ENCODE assay signal across 8 cellular contexts in the genomic region with DNA sequence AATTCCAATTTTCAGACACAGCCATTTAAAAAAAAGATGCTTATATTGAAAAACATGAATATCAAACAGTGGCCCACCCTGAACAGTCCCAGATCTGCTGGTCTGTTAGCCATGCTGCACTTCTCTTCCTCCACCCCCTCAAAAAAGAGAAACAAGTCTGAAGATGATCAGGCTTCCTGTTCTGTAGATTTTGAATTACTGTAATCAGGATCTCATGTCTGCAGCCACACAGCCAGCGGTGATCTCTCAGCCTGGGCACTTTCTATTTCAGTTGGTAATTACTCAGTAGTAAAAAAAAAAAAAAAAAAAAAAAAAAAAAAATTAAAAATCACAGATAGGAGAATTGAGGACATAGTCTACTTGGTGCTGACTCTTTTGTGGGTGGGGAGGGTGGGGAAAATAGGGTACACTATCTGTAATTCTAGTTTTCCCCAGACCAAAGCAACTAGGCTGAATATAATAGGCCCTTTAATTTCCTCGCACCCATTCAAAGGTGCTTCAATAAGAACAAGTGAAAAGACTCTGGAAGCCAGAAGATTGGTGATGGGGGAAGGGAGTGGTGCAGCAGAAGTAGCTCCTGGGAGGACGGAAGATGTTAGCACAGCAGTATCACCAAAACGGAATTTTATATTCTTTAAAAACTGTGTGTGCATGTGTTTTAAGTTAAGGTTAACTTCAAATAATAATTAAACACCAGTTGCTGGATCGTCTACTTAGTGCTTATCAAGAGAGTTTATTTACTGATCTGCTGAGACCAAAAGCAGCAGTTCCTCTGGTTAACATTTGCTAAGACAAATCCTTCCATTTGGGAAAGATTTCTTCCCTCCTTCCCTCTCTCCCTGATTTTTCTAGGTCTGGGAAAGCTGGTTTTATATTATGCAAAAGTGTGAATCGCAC. TPM values are rescaled to one million over a fixed set of nuclear protein-coding genes. Genes with fewer than 3 reads are reported as not detected.
DNase-seq lines count a peak whose midpoint lies in the region; ATAC-seq, FAIRE-seq and TF ChIP-seq lines count a peak whose summit lies in the region.

No MANE protein-coding gene starts in this region.

- H3K4me1 ChIP-seq in HepG2 (ENCODE audit: insufficient read depth, low read length) = peaks cover 49% of the 10 kb centered on the region
- no peaks in the 10 kb centered on the region for H3K4me1 ChIP-seq in sigmoid colon

- CTCF ChIA-PET in HepG2 (lab: Yijun Ruan, JAX; ENCODE audit: low intra/inter-chr PET ratio, low total read pairs) = no interaction called here

- H3K36me3 Mint-ChIP-seq in activated T-helper 1 cell treated with anti-CD3 and anti-CD28 coated beads, Interleukin-12 subunit alpha, Interleukin-12 subunit beta, Interleukin-2, Interleukin-4 antibody, amounts not matched to agents 30 ng/mL and 10 ng/mL and 1 ng/mL, durations not matched to agents 14 hours and 24 hours and 36 hours (ENCODE audit: low read depth) = no peaks in the 10 kb centered on the region

- H3K27ac ChIP-seq in HepG2 (ENCODE audit: extremely low read length, insufficient read depth, low read length) (peak overlapping the region; percentile 61), sigmoid colon (peak overlapping the region in 2 of 4 donors; percentile 10 to 28)

- H4K20me1 ChIP-seq in HepG2 (ENCODE audit: insufficient read depth, low read length) = no peaks in the 10 kb centered on the region

- H2AFZ ChIP-seq in HepG2 (ENCODE audit: low read length) = peak overlapping the region; percentile 34

- POLR2A ChIA-PET in HepG2 (lab: Yijun Ruan, JAX) = interaction anchor here (0.6 to 2.1 kb wide), 7 partner anchors 25 to 112 kb away, joined by 3 to 8 read pairs (median 4); partner anchors contain the start of gene SPRY1

- no peaks in the 10 kb centered on the region for H3K79me2 ChIP-seq in HepG2 (ENCODE audit: insufficient read depth, low read length)

- WGBS in HepG2 (ENCODE audit: low lambda C conversion rate) = 64% methylated on average over 6 of the region's 6 CpGs
- WGBS in sigmoid colon, 2 donors = 14% methylated on average over 6 of the region's 6 CpGs
- 50 to 53% methylated on average over 6 of the region's 6 CpGs for WGBS in lower leg skin, 2 donors

- no peaks in the 10 kb centered on the region for H3K9me3 Mint-ChIP-seq in activated T-helper 1 cell treated with anti-CD3 and anti-CD28 coated beads, Interleukin-12 subunit alpha, Interleukin-12 subunit beta, Interleukin-2, Interleukin-4 antibody, amounts not matched to agents 30 ng/mL and 10 ng/mL and 1 ng/mL, durations not matched to agents 14 hours and 24 hours and 36 hours

- BruUV-seq in HepG2 (replicated peaks; lab: Mats Ljungman, UMichigan) = no TSS peak

- peak overlapping the region; percentile 53 for H3K9ac ChIP-seq in HepG2 (ENCODE audit: insufficient read depth, low read depth, low read length)

- H3K36me3 ChIP-seq in HepG2 (replicated peaks in 1 of 2; ENCODE audit: control insufficient read depth in 1 of 2, insufficient read depth in 2 of 2, low read length in 2 of 2) = no peaks in the 10 kb centered on the region
- no peaks in the 10 kb centered on the region for H3K36me3 ChIP-seq in sigmoid colon

- no peak for TF ChIP-seq CTCF in HepG2 (CRISPR knock-in tag; IDR thresholded peaks at IDR 0.05)
- TF ChIP-seq CTCF in sigmoid colon (IDR thresholded peaks at IDR 0.05) = no peak
- TF ChIP-seq CTCF in lower leg skin (IDR thresholded peaks at IDR 0.05) = no peak

- in situ Hi-C loops in HepG2 (cut with HindIII; ENCODE audit: extremely low pct_ligation_motif_present, low pct_unique_long_range_greater_than_20kb) = no loop called here

- no peak for TF ChIP-seq RAD21 in HepG2 (CRISPR knock-in tag; IDR thresholded peaks at IDR 0.05)

- FAIRE-seq in HepG2 (lab: Jason Lieb, UNC) = no peak

- peak; percentile 37 for DNase-seq in GDM1 (lab: John Stamatoyannopoulos, UW)
- peak; percentile 15 for DNase-seq in activated T-helper 1 cell treated with anti-CD3 and anti-CD28 coated beads, Interleukin-12 subunit alpha, Interleukin-12 subunit beta, Interleukin-2, Interleukin-4 antibody, amounts not matched to agents 30 ng/mL and 10 ng/mL and 1 ng/mL, durations not matched to agents 14 hours and 24 hours and 36 hours (ENCODE audit: low spot score)
- no peak for DNase-seq in HepG2 (ENCODE audit: low spot score)
- DNase-seq in sigmoid colon = no peak
- no peak for DNase-seq in lower leg skin (ENCODE audit: low spot score in 2 of 2)
- no peak for DNase-seq in activated CD4-positive, CD25-positive, alpha-beta regulatory T cell (lab: John Stamatoyannopoulos, UW)

- peaks cover 32% of the 10 kb centered on the region for H3K4me1 Mint-ChIP-seq in activated T-helper 1 cell treated with anti-CD3 and anti-CD28 coated beads, Interleukin-12 subunit alpha, Interleukin-12 subunit beta, Interleukin-2, Interleukin-4 antibody, amounts not matched to agents 30 ng/mL and 10 ng/mL and 1 ng/mL, durations not matched to agents 14 hours and 24 hours and 36 hours (ENCODE audit: low read depth)

- peak overlapping the region; percentile 94 for H3K27ac Mint-ChIP-seq in activated T-helper 1 cell treated with anti-CD3 and anti-CD28 coated beads, Interleukin-12 subunit alpha, Interleukin-12 subunit beta, Interleukin-2, Interleukin-4 antibody, amounts not matched to agents 30 ng/mL and 10 ng/mL and 1 ng/mL, durations not matched to agents 14 hours and 24 hours and 36 hours

- H3K27me3 Mint-ChIP-seq in activated T-helper 1 cell treated with anti-CD3 and anti-CD28 coated beads, Interleukin-12 subunit alpha, Interleukin-12 subunit beta, Interleukin-2, Interleukin-4 antibody, amounts not matched to agents 30 ng/mL and 10 ng/mL and 1 ng/mL, durations not matched to agents 14 hours and 24 hours and 36 hours (ENCODE audit: insufficient read depth) = no peaks in the 10 kb centered on the region

- peak overlapping the region in 1 of 3 experiments; percentile 43; a peak in 2 of 6 replicates for H3K4me3 ChIP-seq in HepG2 (replicated peaks in 1 of 3; ENCODE audit: insufficient read depth in 1 of 3, low read depth in 2 of 3, low read length in 3 of 3)
- no peak overlapping the region for H3K4me3 ChIP-seq in sigmoid colon
- H3K4me3 ChIP-seq in lower leg skin (ENCODE audit: low read depth, poor library complexity, severe bottlenecking) = no peak overlapping the region

- no peaks in the 10 kb centered on the region for H3K27me3 ChIP-seq in HepG2 (ENCODE audit: control insufficient read depth in 1 of 2, insufficient read depth in 2 of 2, low read length in 2 of 2)
- no peaks in the 10 kb centered on the region for H3K27me3 ChIP-seq in sigmoid colon

- intact Hi-C loops in activated T-helper 1 cell treated with anti-CD3 and anti-CD28 coated beads, Interleukin-12 subunit alpha, Interleukin-12 subunit beta, Interleukin-2, Interleukin-4 antibody, amounts not matched to agents 30 ng/mL and 10 ng/mL and 1 ng/mL, durations not matched to agents 14 hours and 24 hours and 36 hours (cut with micrococcal nuclease) = loop anchor here (1.0 kb wide), 5 partner anchors 21 to 228 kb away; no protein-coding TSS in a partner anchor
- intact Hi-C loops in HepG2 (cut with micrococcal nuclease; ENCODE audit: unreplicated experiment) (loop anchor here (1.0 to 5.0 kb wide), 3 partner anchors 25 to 41 kb away; no protein-coding TSS in a partner anchor), sigmoid colon (cut with DNase I) (no loop called here), lower leg skin (cut with DNase I; ENCODE audit: low total_unique reads) (no loop called here)

- H3K9me3 ChIP-seq in HepG2 (ENCODE audit: low read length) = no peaks in the 10 kb centered on the region
- no peaks in the 10 kb centered on the region for H3K9me3 ChIP-seq in sigmoid colon

- TF ChIP-seq POLR2A in HepG2 (IDR thresholded peaks at IDR 0.05; ENCODE audit: insufficient read depth in 1 of 2, low read depth in 2 of 2, low read length in 2 of 2) (no peak), sigmoid colon (IDR thresholded peaks at IDR 0.05) (no peak), lower leg skin (IDR thresholded peaks at IDR 0.05) (no peak)

- peak overlapping the region; percentile 60 for H3K4me2 ChIP-seq in HepG2 (ENCODE audit: low read depth, low read length)

- TF ChIP-seq EP300 in HepG2 (IDR thresholded peaks at IDR 0.05; ENCODE audit: low read depth in 2 of 2, low read length in 2 of 2) = no peak
- no peak for TF ChIP-seq EP300 in HepG2 (CRISPR knock-in tag; IDR thresholded peaks at IDR 0.05; ENCODE audit: borderline replicate concordance)
- TF ChIP-seq EP300 in sigmoid colon (IDR thresholded peaks at IDR 0.05) = no peak

- H3K4me3 Mint-ChIP-seq in activated T-helper 1 cell treated with anti-CD3 and anti-CD28 coated beads, Interleukin-12 subunit alpha, Interleukin-12 subunit beta, Interleukin-2, Interleukin-4 antibody, amounts not matched to agents 30 ng/mL and 10 ng/mL and 1 ng/mL, durations not matched to agents 14 hours and 24 hours and 36 hours = peak overlapping the region; percentile 48

- peak; percentile 30 for ATAC-seq in GM19468 (IDR thresholded peaks at IDR 0.05; ENCODE audit: extremely low read depth, unreplicated experiment)
- peak; percentile 83 for ATAC-seq in HG03565 (IDR thresholded peaks at IDR 0.05; ENCODE audit: unreplicated experiment)
- no peak; the same call in 2 of the 3 replicates for ATAC-seq in HepG2

RNA-seq across cellular contexts. Expression of gene SPRY1, which starts 47.1 kb away (rescaled TPM):
- 47.6 and 49.0 TPM in 2 replicates for total RNA-seq in activated T-helper 1 cell treated with anti-CD3 and anti-CD28 coated beads, Interleukin-12 subunit alpha, Interleukin-12 subunit beta, Interleukin-2, Interleukin-4 antibody, amounts not matched to agents 30 ng/mL and 10 ng/mL and 1 ng/mL, durations not matched to agents 14 hours and 24 hours and 36 hours
- total RNA-seq in HepG2 (2016; rRNA removed; fragmentation: Illumina TruSeq; extraction: Trizol) (22.5 and 24.7 TPM in 2 replicates), sigmoid colon (10 to 100 TPM; 37.6 to 84.4 (median 56.7) TPM), lower leg skin (100 to 1,000 TPM; 216 to 444 (median 274) TPM)
- 4.3 and 5.4 TPM in 2 replicates for total RNA-seq in HepG2 (2016; cell fraction: cytosol; rRNA removed; fragmentation: Illumina TruSeq; extraction: Trizol; ENCODE audit: low read depth)
- 21.4 and 23.6 TPM in 2 replicates for total RNA-seq in HepG2 (2016; cell fraction: insoluble cytoplasmic fraction; rRNA removed; fragmentation: Illumina TruSeq; extraction: Trizol)
- 14.5 and 17.5 TPM in 2 replicates for total RNA-seq in HepG2 (2016; cell fraction: membrane; rRNA removed; fragmentation: Illumina TruSeq; extraction: Trizol)
- 31.3 and 35.8 TPM in 2 replicates for total RNA-seq in HepG2 (2016; cell fraction: nucleus; rRNA removed; fragmentation: Illumina TruSeq; extraction: Trizol)
- polyA plus RNA-seq in HepG2 (2011; rRNA removed) (33.4 and 35.4 TPM in 2 replicates), sigmoid colon (10 to 100 TPM in 2 of 3 donors, 1 to 10 TPM in 1; 5.5 to 21.0 (median 18.1) TPM)
- polyA plus RNA-seq in HepG2 (2011; cell fraction: cytosol; rRNA removed) = 19.4 and 28.2 TPM in 2 replicates
- 51.7 and 53.2 TPM in 2 replicates for polyA plus RNA-seq in HepG2 (2011; cell fraction: nucleus; rRNA removed)
- 31.5 and 33.4 TPM in 2 replicates for polyA plus RNA-seq in HepG2 (2012)
- polyA plus RNA-seq in HepG2 (2016; cell fraction: cytosol; fragmentation: Illumina TruSeq; extraction: Trizol; ENCODE audit: low read depth) = 1.8 and 1.9 TPM in 2 replicates
- polyA plus RNA-seq in HepG2 (2016; cell fraction: insoluble cytoplasmic fraction; fragmentation: Illumina TruSeq; extraction: Trizol; ENCODE audit: low read depth) = 22.0 and 23.2 TPM in 2 replicates
- 7.4 and 7.5 TPM in 2 replicates for polyA plus RNA-seq in HepG2 (2016; cell fraction: membrane; fragmentation: Illumina TruSeq; extraction: Trizol; ENCODE audit: low read depth)
- polyA plus RNA-seq in HepG2 (2016; cell fraction: nucleus; fragmentation: Illumina TruSeq; extraction: Trizol; ENCODE audit: insufficient read depth, low read depth) = 70.5 and 74.3 TPM in 2 replicates
- polyA minus RNA-seq in HepG2 (2011; rRNA and poly(A)+ RNA removed; ENCODE audit: low replicate concordance) = 0.26 and 48.0 TPM in 2 replicates
- polyA minus RNA-seq in HepG2 (2011; cell fraction: cytosol; rRNA and poly(A)+ RNA removed) = 37.3 and 43.9 TPM in 2 replicates
- polyA minus RNA-seq in HepG2 (2011; cell fraction: nucleus; rRNA and poly(A)+ RNA removed) = 61.7 and 66.8 TPM in 2 replicates

Comparison
In these comparisons a context has a peak if more than half of its experiments do, and no peak if none do; other contexts are left out.
1. DNase-seq: peak in GDM1 (single experiment) and activated T-helper 1 cell treated with anti-CD3 and anti-CD28 coated beads, Interleukin-12 subunit alpha, Interleukin-12 subunit beta, Interleukin-2, Interleukin-4 antibody, amounts not matched to agents 30 ng/mL and 10 ng/mL and 1 ng/mL, durations not matched to agents 14 hours and 24 hours and 36 hours (single experiment); none in HepG2 (single experiment), sigmoid colon (single experiment), lower leg skin (0 of 2) and activated CD4-positive, CD25-positive, alpha-beta regulatory T cell (0 of 4).
2. intact Hi-C loops: an anchor here in activated T-helper 1 cell treated with anti-CD3 and anti-CD28 coated beads, Interleukin-12 subunit alpha, Interleukin-12 subunit beta, Interleukin-2, Interleukin-4 antibody, amounts not matched to agents 30 ng/mL and 10 ng/mL and 1 ng/mL, durations not matched to agents 14 hours and 24 hours and 36 hours (1.0 kb wide) and HepG2 (1.0 to 5.0 kb wide); none called in sigmoid colon and lower leg skin.